In the genomic region with DNA sequence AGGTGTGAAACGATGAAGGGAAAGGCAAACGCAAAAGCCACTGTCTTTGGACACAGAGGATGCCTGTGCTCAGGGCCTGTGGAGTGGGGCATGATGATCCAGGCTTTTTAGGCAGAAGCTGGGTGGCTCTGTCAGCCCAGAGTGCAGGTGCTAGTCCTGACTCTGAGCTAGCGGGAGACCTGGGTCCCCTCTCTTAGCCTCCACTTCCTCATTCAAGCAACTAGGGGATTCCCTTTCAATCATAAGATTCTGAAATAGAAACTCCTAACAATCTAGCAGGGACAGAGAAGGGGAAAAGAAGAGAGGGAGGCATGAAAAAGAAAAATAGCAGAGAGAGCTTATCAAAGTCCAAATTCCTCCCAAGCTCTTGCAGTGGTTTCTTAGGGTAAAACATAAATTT, we compare ENCODE assay signal across 14 cellular contexts. TPM values are rescaled to one million over a fixed set of nuclear protein-coding genes. Genes with fewer than 3 reads are reported as not detected.
DNase-seq lines count a peak whose midpoint lies in the region; ATAC-seq, FAIRE-seq and TF ChIP-seq lines count a peak whose summit lies in the region.
"Had no signal": no experiment of that assay in that cellular context is flagged by ENCODE, and none has a peak within 500 bp of the region (broad histone marks: within the 10 kb centered on the region; RNA-seq: fewer than 3 reads in every experiment).

No MANE protein-coding gene starts in this region.

- H3K27ac ChIP-seq in CD8-positive, alpha-beta memory T cell (ENCODE audit: low read depth, low read length): no peak overlapping the region
- H3K27ac ChIP-seq in MM.1S (ENCODE audit: low read length): no peak overlapping the region; the same call in 1 of the 2 replicates
- H3K27ac ChIP-seq: gastrocnemius medialis, SJSA1 had no signal

- H3K4me3 Mint-ChIP-seq in CD8-positive, alpha-beta memory T cell: no peak overlapping the region
- no peak overlapping the region for H3K4me3 Mint-ChIP-seq in effector memory CD8-positive, alpha-beta T cell

- DNase-seq in CD8-positive, alpha-beta memory T cell: no peak
- DNase-seq in GM19239 (ENCODE audit: insufficient read length, low spot score): no peak
- peak; percentile 28 for DNase-seq in MM.1S
- no peak for DNase-seq in kidney tubule cell (ENCODE audit: low spot score)
- no peak for DNase-seq in NCI-H345 (lab: John Stamatoyannopoulos, UW)
- no peak for DNase-seq in effector memory CD8-positive, alpha-beta T cell
- no peak for DNase-seq in NCI-H446 treated with DMSO at 0.1 percent for 48 hours (lab: John Stamatoyannopoulos, UW)
- DNase-seq: gastrocnemius medialis; NCI-H1417; stimulated activated CD4-positive, alpha-beta T cell treated with anti-CD3 and anti-CD28 coated beads, Interleukin-2, amount 100 ng/mL, for 48 hours had no signal

- H3K27ac Mint-ChIP-seq in CD8-positive, alpha-beta memory T cell: peak overlapping the region in 7 of 8 donors; percentile 12 to 84 (median 51)
- peak overlapping the region in 1 of 2 donors; percentile 35 for H3K27ac Mint-ChIP-seq in effector memory CD8-positive, alpha-beta T cell

- H4K20me1 ChIP-seq in MM.1S (ENCODE audit: insufficient read depth, low read length): no peaks in the 10 kb centered on the region

- TF ChIP-seq CTCF in MM.1S (IDR thresholded peaks at IDR 0.05; ENCODE audit: low read length): no peak

- H3K36me3 ChIP-seq in CD8-positive, alpha-beta memory T cell (ENCODE audit: insufficient read depth, low read length): no peaks in the 10 kb centered on the region
- H3K36me3 ChIP-seq in MM.1S (replicated peaks; ENCODE audit: insufficient read depth, low read length): no peaks in the 10 kb centered on the region
- H3K36me3 ChIP-seq: gastrocnemius medialis, SJSA1 had no signal

- no peaks in the 10 kb centered on the region for H3K27me3 ChIP-seq in CD8-positive, alpha-beta memory T cell (ENCODE audit: insufficient read depth, low read length, poor library complexity, severe bottlenecking)
- H3K27me3 ChIP-seq in MM.1S (replicated peaks; ENCODE audit: insufficient read depth, low read length): no peaks in the 10 kb centered on the region
- H3K27me3 ChIP-seq: gastrocnemius medialis, SJSA1 had no signal

- H3K9ac ChIP-seq in MM.1S (ENCODE audit: low read length): no peak overlapping the region

- peaks cover 0 to 1% of the 10 kb centered on the region in 2 donors for H3K27me3 Mint-ChIP-seq in CD8-positive, alpha-beta memory T cell
- H3K27me3 Mint-ChIP-seq in effector memory CD8-positive, alpha-beta T cell: no peaks in the 10 kb centered on the region

- H3K9me2 ChIP-seq in MM.1S (replicated peaks; ENCODE audit: insufficient read depth, low read length): no peaks in the 10 kb centered on the region

- H3K4me2 ChIP-seq in MM.1S (ENCODE audit: low read depth, low read length): 0 out of 2 replicates have a peak overlapping the region, but pooled peaks have one; percentile 6

- peaks cover 0 to under 1% (median 0%) of the 10 kb centered on the region in 3 donors for H3K36me3 Mint-ChIP-seq in CD8-positive, alpha-beta memory T cell
- peaks cover 7% of the 10 kb centered on the region for H3K36me3 Mint-ChIP-seq in effector memory CD8-positive, alpha-beta T cell (ENCODE audit: insufficient read depth)

- no peaks in the 10 kb centered on the region for H3K9me3 ChIP-seq in CD8-positive, alpha-beta memory T cell (ENCODE audit: low read length)
- no peaks in the 10 kb centered on the region for H3K9me3 ChIP-seq in MM.1S (replicated peaks; ENCODE audit: insufficient read depth, low read length)
- H3K9me3 ChIP-seq: gastrocnemius medialis, SJSA1 had no signal

- H3K79me2 ChIP-seq in MM.1S (ENCODE audit: low read length): no peaks in the 10 kb centered on the region

- FAIRE-seq in GM19239 (lab: Jason Lieb, UNC): peak; percentile 74
- FAIRE-seq: urothelium cell line had no signal

- no peak overlapping the region for H2AFZ ChIP-seq in MM.1S (ENCODE audit: low read length)

- H3K4me1 Mint-ChIP-seq in CD8-positive, alpha-beta memory T cell: peaks cover 9 to 19% (median 14%) of the 10 kb centered on the region in 3 donors
- peaks cover 0 to 7% of the 10 kb centered on the region in 2 donors for H3K4me1 Mint-ChIP-seq in effector memory CD8-positive, alpha-beta T cell (ENCODE audit: low read depth in 2 of 2)

- no peaks in the 10 kb centered on the region for H3K9me3 Mint-ChIP-seq in CD8-positive, alpha-beta memory T cell
- H3K9me3 Mint-ChIP-seq in effector memory CD8-positive, alpha-beta T cell: no peaks in the 10 kb centered on the region

- H3K4me1 ChIP-seq in CD8-positive, alpha-beta memory T cell (ENCODE audit: insufficient read depth, low read length): peaks cover 8% of the 10 kb centered on the region
- H3K4me1 ChIP-seq in MM.1S (ENCODE audit: low read length): 0 out of 2 replicates have a peak, but pooled peaks cover 7% of the 10 kb centered on the region
- H3K4me1 ChIP-seq: SJSA1 had no signal

- POLR2A ChIA-PET in CD8-positive, alpha-beta memory T cell (lab: Charles Lee): no interaction called here

- ATAC-seq in HG02840 (IDR thresholded peaks at IDR 0.05; ENCODE audit: low FRiP score, unreplicated experiment): peak; percentile 69
- no peak for ATAC-seq in effector memory CD8-positive, alpha-beta T cell (replicated peaks)
- ATAC-seq: gastrocnemius medialis, HCT116 had no signal

- peaks cover 10% of the 10 kb centered on the region; the same call in 1 of the 2 replicates for H3F3A ChIP-seq in MM.1S (ENCODE audit: insufficient read depth, low read length)

- no peak overlapping the region for H3K4me3 ChIP-seq in CD8-positive, alpha-beta memory T cell (ENCODE audit: low read length)
- H3K4me3 ChIP-seq in MM.1S (ENCODE audit: low read length): no peak overlapping the region
- H3K4me3 ChIP-seq: gastrocnemius medialis, SJSA1 had no signal

- CTCF ChIA-PET in CD8-positive, alpha-beta memory T cell (lab: Charles Lee): interaction anchor here (1.0 to 2.4 kb wide), 8 partner anchors 26 to 475 kb away, joined by 3 to 10 read pairs (median 4); no protein-coding TSS in a partner anchor

RNA-seq across cellular contexts. Expression of a gene that starts 7.6 kb away (rescaled TPM):
- 10 to 100 TPM; 37.1 to 37.2 TPM for total RNA-seq in CD8-positive, alpha-beta memory T cell
- 15.4 TPM for polyA plus RNA-seq in CD8-positive, alpha-beta memory T cell
